Comparison of ENCODE assay signal across 19 cellular contexts in the genomic region with DNA sequence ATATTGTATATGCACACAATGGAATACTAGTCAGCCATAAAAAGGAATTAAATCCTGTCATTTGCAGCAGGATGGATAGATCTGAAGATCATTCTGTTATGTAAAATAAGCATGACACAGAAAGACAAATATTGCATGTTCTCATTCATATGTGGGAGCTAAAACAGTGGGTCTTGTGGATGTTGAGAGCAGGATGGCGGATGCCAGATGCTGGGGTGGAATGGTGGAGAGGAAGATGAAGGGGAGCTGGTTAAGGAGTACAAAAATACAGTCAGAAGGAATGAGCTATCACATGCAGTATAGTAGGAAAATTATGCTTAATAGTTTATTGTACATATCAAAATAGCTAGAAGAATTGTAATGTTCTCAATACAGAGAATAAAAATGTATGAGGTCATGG. TPM values are rescaled to one million over a fixed set of nuclear protein-coding genes. Genes with fewer than 3 reads are reported as not detected.
DNase-seq lines count a peak whose midpoint lies in the region; ATAC-seq, FAIRE-seq and TF ChIP-seq lines count a peak whose summit lies in the region.
"Had no signal": no experiment of that assay in that cellular context is flagged by ENCODE, and none has a peak within 500 bp of the region (broad histone marks: within the 10 kb centered on the region; RNA-seq: fewer than 3 reads in every experiment).

No MANE protein-coding gene starts in this region.

- H4K20me1 ChIP-seq in HCT116 (ENCODE audit: insufficient read depth) (no peaks in the 10 kb centered on the region), K562 (replicated peaks; ENCODE audit: control insufficient read depth, insufficient read depth, low read length) (no peaks in the 10 kb centered on the region), neural progenitor cell (ENCODE audit: low read depth) (no peaks in the 10 kb centered on the region)

- no peak for TF ChIP-seq POLR2A in HCT116 (IDR thresholded peaks at IDR 0.05; ENCODE audit: borderline replicate concordance, extremely low read depth, insufficient read depth, insufficient read length)
- no peak for TF ChIP-seq POLR2A in K562 (conservative IDR thresholded peaks at IDR 0.05)

- POLR2A ChIA-PET in HCT116 (lab: Charles Lee) (no interaction called here), K562 (lab: Yijun Ruan, JAX) (no interaction called here)

- H3K4me1 Mint-ChIP-seq in activated T-cell treated with anti-CD3 and anti-CD28 coated beads, Interleukin-2, amount 50 U/mL, for 4 hours (ENCODE audit: low read depth) = peaks cover 9% of the 10 kb centered on the region
- H3K4me1 Mint-ChIP-seq in neural progenitor cell = peaks cover 18% of the 10 kb centered on the region

- no peaks in the 10 kb centered on the region for H3F3A ChIP-seq in neural progenitor cell (ENCODE audit: low read depth)

- no peaks in the 10 kb centered on the region for H3K9me1 ChIP-seq in K562 (ENCODE audit: control insufficient read depth, insufficient read depth, low read length)

- BruUV-seq in HCT116 (replicated peaks; lab: Mats Ljungman, UMichigan) = no TSS peak
- no TSS peak for BruUV-seq in K562 (replicated peaks; lab: Mats Ljungman, UMichigan)

- H3K27me3 Mint-ChIP-seq in activated T-cell treated with anti-CD3 and anti-CD28 coated beads, Interleukin-2, amount 50 U/mL, for 4 hours (ENCODE audit: low read depth) = no peaks in the 10 kb centered on the region
- H3K27me3 Mint-ChIP-seq in neural progenitor cell (ENCODE audit: insufficient read depth, low read depth) = no peaks in the 10 kb centered on the region

- H3K4me1 ChIP-seq in HCT116 (ENCODE audit: control insufficient read depth in 1 of 2, insufficient read depth in 2 of 2, low read length in 2 of 2) (peaks cover 2 to 12% of the 10 kb centered on the region in 2 experiments; a peak in 3 of 4 replicates), K562 (replicated peaks in 1 of 2; ENCODE audit: control insufficient read depth in 2 of 2, insufficient read depth in 2 of 2, low read length in 2 of 2) (peaks cover 0 to 13% of the 10 kb centered on the region in 2 experiments; a peak in 3 of 5 replicates), neural progenitor cell (peaks cover 5% of the 10 kb centered on the region)

- no peak for FAIRE-seq in K562 (lab: Jason Lieb, UNC)
- FAIRE-seq: keratinocyte had no signal

- RAD21 ChIA-PET in HCT116 (lab: Charles Lee; ENCODE audit: low non-redundant PET in 1 of 2, low total read pairs in 2 of 2, uncharacterized antibody in 2 of 2, unreplicated experiment in 2 of 2) = no interaction called here

- WGBS in K562 (ENCODE audit: insufficient coverage, low coverage, missing lambda C conversion rate) = 94% methylated on average over 1 of the region's 1 CpG

- H3K79me2 ChIP-seq in HCT116 (ENCODE audit: insufficient read depth, low read length) (no peaks in the 10 kb centered on the region), K562 (ENCODE audit: control insufficient read depth, insufficient read depth, low read length) (no peaks in the 10 kb centered on the region), neural progenitor cell (ENCODE audit: low read depth) (no peaks in the 10 kb centered on the region)
- H3K79me2 ChIP-seq: hepatocyte had no signal

- no peak overlapping the region for H3K27ac Mint-ChIP-seq in neural progenitor cell

- H3K9me3 ChIP-seq in HCT116 (ENCODE audit: control insufficient read depth in 1 of 2, insufficient read depth in 1 of 2, low read depth in 1 of 2, low read length in 2 of 2) (no peaks in the 10 kb centered on the region), K562 (replicated peaks; ENCODE audit: control insufficient read depth, insufficient read depth, low read depth, low read length) (peaks cover 7% of the 10 kb centered on the region; the same call in 1 of the 2 replicates), neural progenitor cell (ENCODE audit: low read depth) (peaks cover 8% of the 10 kb centered on the region)
- H3K9me3 ChIP-seq: psoas muscle had no signal

- ATAC-seq in activated T-cell treated with anti-CD3 and anti-CD28 coated beads, Interleukin-2, amount 50 U/mL, for 4 hours = no peak
- no peak for ATAC-seq in HCT116
- ATAC-seq in K562 = no peak
- ATAC-seq in GM21825 (IDR thresholded peaks at IDR 0.05; ENCODE audit: unreplicated experiment) = no peak
- ATAC-seq: activated CD4-positive, CD25-positive, alpha-beta regulatory T cell treated with anti-CD3 and anti-CD28 coated beads, Interleukin-2, amount 50 U/mL, for 24 hours; PC-3; psoas muscle had no signal

- H3K27ac ChIP-seq in HCT116 (ENCODE audit: low read depth, low read length) (no peak overlapping the region), K562 (ENCODE audit: extremely low read depth, low read depth, low read length) (no peak overlapping the region), neural progenitor cell (no peak overlapping the region)
- H3K27ac ChIP-seq: hepatocyte, psoas muscle had no signal

- no peak for TF ChIP-seq EP300 in K562 (IDR thresholded peaks at IDR 0.05; ENCODE audit: low read length)

- H3K36me3 Mint-ChIP-seq in activated T-cell treated with anti-CD3 and anti-CD28 coated beads, Interleukin-2, amount 50 U/mL, for 4 hours (ENCODE audit: insufficient read depth) = peaks cover 3% of the 10 kb centered on the region
- no peaks in the 10 kb centered on the region for H3K36me3 Mint-ChIP-seq in neural progenitor cell

- CTCF ChIA-PET in HCT116 (lab: Charles Lee) = no interaction called here
- CTCF ChIA-PET in K562 (lab: Yijun Ruan, JAX; ENCODE audit: low intra/inter-chr PET ratio) = no interaction called here

- intact Hi-C loops in HCT116 (cut with micrococcal nuclease) = no loop called here
- intact Hi-C loops in K562 (cut with micrococcal nuclease) = no loop called here

- TF ChIP-seq RAD21 in HCT116 (IDR thresholded peaks at IDR 0.05; ENCODE audit: low read depth) = no peak
- TF ChIP-seq RAD21 in K562 (CRISPR knock-in tag; conservative IDR thresholded peaks at IDR 0.05 in 1 of 2, IDR thresholded peaks at IDR 0.05 in 1 of 2) = no peak

- H3K4me3 Mint-ChIP-seq in activated T-cell treated with anti-CD3 and anti-CD28 coated beads, Interleukin-2, amount 50 U/mL, for 4 hours = peak overlapping the region; percentile 16
- H3K4me3 Mint-ChIP-seq in neural progenitor cell = peak overlapping the region; percentile 3

- TF ChIP-seq CTCF in HCT116 (IDR thresholded peaks at IDR 0.05 in 2 of 3, conservative IDR thresholded peaks at IDR 0.05 in 1 of 3; ENCODE audit: borderline replicate concordance in 1 of 3, insufficient read depth in 1 of 3, low read depth in 2 of 3, low read length in 2 of 3) (no peak), K562 (IDR thresholded peaks at IDR 0.05 in 2 of 3, conservative IDR thresholded peaks at IDR 0.05 in 1 of 3; ENCODE audit: insufficient read depth in 2 of 3, low read depth in 1 of 3, low read length in 3 of 3) (no peak), neural progenitor cell (IDR thresholded peaks at IDR 0.05) (no peak)

- no peak for DNase-seq in activated T-cell treated with anti-CD3 and anti-CD28 coated beads, Interleukin-2, amount 50 U/mL, for 4 hours
- DNase-seq in activated T-cell treated with anti-CD3 and anti-CD28 coated beads for 4 hours (no peak), HCT116 (ENCODE audit: low read depth, low spot score) (no peak), K562 (ENCODE audit: extremely low read depth in 1 of 4, low spot score in 3 of 4) (no peak), neural progenitor cell (ENCODE audit: low spot score) (no peak), DMS153 (lab: John Stamatoyannopoulos, UW) (no peak)
- no peak for DNase-seq in activated effector memory CD4-positive, alpha-beta T cell treated with Interleukin-2 at 50 U/mL for 16 hours
- DNase-seq: cortex of kidney, DMS79, H7, NCI-H1694, NCI-H748 treated with DMSO at 0.1 percent for 48 hours, PC-3, psoas muscle had no signal

- H3K4me3 ChIP-seq in HCT116 (replicated peaks in 1 of 2; ENCODE audit: low read depth in 1 of 2, low read length in 2 of 2) (no peak overlapping the region), K562 (no peak overlapping the region), neural progenitor cell (no peak overlapping the region)

- no peaks in the 10 kb centered on the region for H3K36me3 ChIP-seq in HCT116 (ENCODE audit: control insufficient read depth in 1 of 2, insufficient read depth in 2 of 2, low read length in 2 of 2)
- H3K36me3 ChIP-seq in K562 (ENCODE audit: control insufficient read depth, insufficient read depth, low read length) = no peaks in the 10 kb centered on the region
- no peaks in the 10 kb centered on the region for H3K36me3 ChIP-seq in neural progenitor cell
- H3K36me3 ChIP-seq: SJCRH30 had no signal

- peak overlapping the region; percentile 19 for H2AFZ ChIP-seq in HCT116 (ENCODE audit: low read depth, low read length, poor library complexity, severe bottlenecking)
- peak overlapping the region; percentile 92; the same call in 1 of the 2 replicates for H2AFZ ChIP-seq in K562 (ENCODE audit: low read depth, low read length)
- no peak overlapping the region for H2AFZ ChIP-seq in neural progenitor cell (replicated peaks)

- H3K27me3 ChIP-seq in HCT116 (ENCODE audit: insufficient read depth, low read length) = no peaks in the 10 kb centered on the region
- H3K27me3 ChIP-seq in K562 (ENCODE audit: control insufficient read depth in 2 of 2, insufficient read depth in 2 of 2, low read length in 2 of 2) = peaks cover 0 to 7% of the 10 kb centered on the region in 2 experiments; a peak in 1 of 5 replicates
- H3K27me3 ChIP-seq in neural progenitor cell = no peaks in the 10 kb centered on the region
- H3K27me3 ChIP-seq: hepatocyte, SJCRH30 had no signal

- no peak overlapping the region for H3K4me2 ChIP-seq in HCT116 (ENCODE audit: low read length)
- H3K4me2 ChIP-seq in K562 (ENCODE audit: insufficient read depth, low read length) = no peak overlapping the region
- H3K4me2 ChIP-seq in neural progenitor cell = no peak overlapping the region

- H3K9me3 Mint-ChIP-seq in activated T-cell treated with anti-CD3 and anti-CD28 coated beads, Interleukin-2, amount 50 U/mL, for 4 hours = peaks cover 30% of the 10 kb centered on the region
- peaks cover 6% of the 10 kb centered on the region for H3K9me3 Mint-ChIP-seq in neural progenitor cell

- in situ Hi-C loops in K562 (cut with MboI) = no loop called here

- H3K9me2 ChIP-seq in HCT116 (ENCODE audit: insufficient read depth) = no peaks in the 10 kb centered on the region

- H3K9ac ChIP-seq in HCT116 (ENCODE audit: low read length) = no peak overlapping the region
- H3K9ac ChIP-seq in K562 (ENCODE audit: insufficient read depth in 1 of 2, low read depth in 2 of 2, low read length in 2 of 2) = no peak overlapping the region
- H3K9ac ChIP-seq in neural progenitor cell = no peak overlapping the region

RNA-seq across cellular contexts. Expression of a gene that starts 41.8 kb away (rescaled TPM):
- total RNA-seq in activated T-cell treated with anti-CD3 and anti-CD28 coated beads, Interleukin-2, amount 50 U/mL, for 4 hours = under 1 TPM in 2 of 3 donors, not detected in 1; 0.05 to 0.18 TPM
- total RNA-seq in HCT116 (2021; ENCODE audit: unreplicated experiment) (0.39 TPM), K562 (2014; rRNA removed) (not detected in 2 replicates), K562 (2014; rRNA removed; fragmentation: Illumina TruSeq; extraction: Trizol) (not detected in 2 replicates), K562 (2015; rRNA removed; fragmentation: Illumina TruSeq; extraction: Trizol) (not detected in 2 replicates), K562 (2021) (0.11 and 0.27 TPM in 2 replicates), neural progenitor cell (ENCODE audit: low replicate concordance) (0.09 and 0.13 TPM in 2 replicates)
- polyA plus RNA-seq in HCT116 (2012) = 0.24 and 0.25 TPM in 2 replicates
- total RNA-seq in K562 (2011; cell fraction: chromatin; rRNA removed; ENCODE audit: low replicate concordance) = not detected in 2 replicates
- not detected in 2 replicates for total RNA-seq in K562 (2011; cell fraction: nucleolus; rRNA removed)
- total RNA-seq in K562 (2011; cell fraction: nucleoplasm; rRNA removed) = not detected in 2 replicates
- polyA plus RNA-seq in K562 (2011; rRNA removed) (not detected in 2 replicates), K562 (2014; fragmentation: Illumina TruSeq; extraction: Trizol) (not detected in 2 replicates), K562 (2014; fragmentation: Nextera tagmentation; extraction: Ambion mirVana) (under 1 TPM; 0.03 TPM), K562 (2014; rRNA removed) (not detected in 2 replicates)
- not detected in 2 replicates for polyA plus RNA-seq in K562 (2011; cell fraction: cytosol; rRNA removed)
- polyA plus RNA-seq in K562 (2011; cell fraction: nucleus; rRNA removed) = not detected in 2 replicates
- polyA plus RNA-seq in K562 (2012) = 0.09 and 0.19 TPM in 2 replicates
- polyA minus RNA-seq in K562 (2011; rRNA and poly(A)+ RNA removed) = not detected in 2 replicates
- polyA minus RNA-seq in K562 (2011; cell fraction: cytosol; rRNA and poly(A)+ RNA removed) = not detected in 2 replicates
- polyA minus RNA-seq in K562 (2011; cell fraction: nucleus; rRNA and poly(A)+ RNA removed) = not detected in 2 replicates
- total RNA-seq: PC-3 had no signal
